9 cellular contexts compared by ENCODE assay signal in the genomic region with DNA sequence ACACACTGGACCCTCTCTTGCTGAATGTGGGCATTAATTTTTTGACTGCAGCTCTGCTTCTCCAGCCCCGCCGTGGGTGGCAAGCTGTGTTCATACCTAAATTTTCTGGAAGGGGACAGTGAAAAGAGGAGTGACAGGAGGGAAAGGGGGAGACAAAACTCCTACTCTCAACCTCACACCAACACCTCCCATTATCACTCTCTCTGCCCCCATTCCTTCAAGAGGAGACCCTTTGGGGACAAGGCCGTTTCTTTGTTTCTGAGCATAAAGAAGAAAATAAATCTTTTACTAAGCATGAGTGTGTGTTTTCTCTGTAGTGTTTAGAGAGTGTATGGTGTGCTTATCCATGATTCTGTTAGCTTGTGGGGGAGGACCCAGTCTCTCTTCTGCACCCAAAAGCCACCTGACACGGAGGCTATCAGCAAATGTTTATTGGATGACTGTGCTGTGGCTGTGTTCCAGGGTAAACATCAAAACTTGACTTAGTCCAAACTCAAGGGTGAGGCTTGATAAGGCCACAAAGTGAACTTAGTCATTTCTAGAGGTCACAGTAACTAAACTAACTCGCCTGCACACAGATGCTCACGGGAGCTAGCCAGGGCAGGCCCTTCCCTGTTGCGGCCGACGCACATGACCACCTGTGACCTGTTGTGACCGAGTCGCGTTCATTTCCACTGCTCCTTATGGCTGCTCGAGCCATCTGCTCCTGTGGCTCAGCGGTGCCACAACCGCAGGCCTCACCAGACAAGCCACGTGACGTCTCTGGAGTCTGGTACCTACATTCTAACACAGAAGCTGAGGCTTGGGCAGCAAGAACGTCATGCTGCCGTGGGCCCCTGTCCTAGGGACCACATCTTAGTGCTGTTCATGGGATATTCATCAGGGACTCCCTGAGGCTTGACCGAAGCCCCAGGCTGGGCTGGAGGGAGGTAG. TPM values are rescaled to one million over a fixed set of nuclear protein-coding genes. Genes with fewer than 3 reads are reported as not detected.
DNase-seq lines count a peak whose midpoint lies in the region; ATAC-seq and TF ChIP-seq lines count a peak whose summit lies in the region.
"Had no signal": no experiment of that assay in that cellular context is flagged by ENCODE, and none has a peak within 500 bp of the region (broad histone marks: within the 10 kb centered on the region; RNA-seq: fewer than 3 reads in every experiment).

No MANE protein-coding gene starts in this region.

- H3K4me3 Mint-ChIP-seq in endothelial cell (ENCODE audit: unreplicated experiment) (peak overlapping the region; percentile 8), GM23338 (no peak overlapping the region)

- no TSS peak for BruUV-seq in Panc1 (replicated peaks; lab: Mats Ljungman, UMichigan)

- CTCF ChIA-PET in Panc1 (lab: Charles Lee) = interaction anchor here (0.6 kb wide), 1 partner anchor 146 kb away, joined by 6 read pairs; no protein-coding TSS in a partner anchor

- H3K36me3 ChIP-seq in Panc1 (ENCODE audit: control insufficient read depth, insufficient read depth, low read length) (no peaks in the 10 kb centered on the region), osteoblast (ENCODE audit: insufficient read depth, low read length) (no peaks in the 10 kb centered on the region), GM23338 (ENCODE audit: insufficient read depth) (no peaks in the 10 kb centered on the region; the same call in 1 of the 2 replicates)
- H3K36me3 ChIP-seq: SJSA1 had no signal

- ATAC-seq in GM18867 (IDR thresholded peaks at IDR 0.05; ENCODE audit: unreplicated experiment) (peak; percentile 75), Panc1 (peak; percentile 75), GM23338 (no peak)

- H3K4me2 ChIP-seq in osteoblast (ENCODE audit: insufficient read depth, low read length) = no peak overlapping the region
- H3K4me2 ChIP-seq in GM23338 = no peak overlapping the region

- H3K36me3 Mint-ChIP-seq in endothelial cell (ENCODE audit: low read depth, unreplicated experiment) (peaks cover 18% of the 10 kb centered on the region), GM23338 (ENCODE audit: low read depth) (peaks cover 30% of the 10 kb centered on the region)

- no peak for DNase-seq in Panc1 (ENCODE audit: low read depth, low spot score)
- no peak for DNase-seq in endothelial cell (ENCODE audit: low spot score)
- DNase-seq in osteoblast (ENCODE audit: insufficient read length, low spot score, missing footprints) = peak; percentile 88
- no peak for DNase-seq in putamen (ENCODE audit: low spot score)
- DNase-seq in GM23338 (ENCODE audit: low spot score) = no peak
- DNase-seq in NCI-H446 (lab: John Stamatoyannopoulos, UW) = no peak
- no peak for DNase-seq in NCI-H2227 treated with DMSO at 0.1 percent for 48 hours (lab: John Stamatoyannopoulos, UW)

- in situ Hi-C loops in Panc1 (cut with HindIII; ENCODE audit: low pct_unique_long_range_greater_than_20kb, low sequenced_read_pairs) = no loop called here

- H4K20me1 ChIP-seq in osteoblast (ENCODE audit: insufficient read depth, low read length) (no peaks in the 10 kb centered on the region), GM23338 (replicated peaks; ENCODE audit: insufficient read depth) (no peaks in the 10 kb centered on the region; the same call in 1 of the 2 replicates)

- H3K4me1 Mint-ChIP-seq in endothelial cell (ENCODE audit: unreplicated experiment) (peaks cover 10% of the 10 kb centered on the region), GM23338 (no peaks in the 10 kb centered on the region; the same call in 2 of the 3 replicates)

- H3K79me2 ChIP-seq in osteoblast (ENCODE audit: insufficient read depth, low read length) (no peaks in the 10 kb centered on the region), GM23338 (replicated peaks; ENCODE audit: insufficient read depth) (no peaks in the 10 kb centered on the region)

- POLR2A ChIA-PET in Panc1 (lab: Charles Lee) = no interaction called here

- H3K9me3 ChIP-seq in Panc1 (ENCODE audit: control insufficient read depth, insufficient read depth, low read depth, low read length) (no peaks in the 10 kb centered on the region), osteoblast (ENCODE audit: low read depth, low read length) (no peaks in the 10 kb centered on the region)
- H3K9me3 ChIP-seq: SJSA1 had no signal

- TF ChIP-seq CTCF in Panc1 (IDR thresholded peaks at IDR 0.05) = no peak
- TF ChIP-seq CTCF in endothelial cell (IDR thresholded peaks at IDR 0.05; ENCODE audit: unreplicated experiment) = no peak
- no peak for TF ChIP-seq CTCF in osteoblast (IDR thresholded peaks at IDR 0.05; ENCODE audit: extremely low read depth, low read depth, low read length)
- no peak for TF ChIP-seq CTCF in GM23338 (conservative IDR thresholded peaks at IDR 0.05; ENCODE audit: low read depth in 2 of 2)

- no peaks in the 10 kb centered on the region for H3K9me2 ChIP-seq in GM23338 (ENCODE audit: insufficient read depth)

- intact Hi-C loops in Panc1 (cut with micrococcal nuclease; ENCODE audit: unreplicated experiment) = no loop called here

- H3F3A ChIP-seq in GM23338 (replicated peaks; ENCODE audit: low read depth) = no peaks in the 10 kb centered on the region

- H3K27ac Mint-ChIP-seq in endothelial cell (ENCODE audit: unreplicated experiment) (no peak overlapping the region), GM23338 (no peak overlapping the region)

- no peak overlapping the region for H3K4me3 ChIP-seq in Panc1 (ENCODE audit: low read depth in 2 of 2, low read length in 2 of 2)
- no peak overlapping the region for H3K4me3 ChIP-seq in osteoblast (ENCODE audit: insufficient read depth, low read length)
- no peak overlapping the region for H3K4me3 ChIP-seq in GM23338
- H3K4me3 ChIP-seq: SJSA1 had no signal

- H3K9me3 Mint-ChIP-seq in endothelial cell (ENCODE audit: unreplicated experiment) (no peaks in the 10 kb centered on the region), GM23338 (no peaks in the 10 kb centered on the region)

- H2AFZ ChIP-seq in osteoblast (ENCODE audit: low read length) (no peak overlapping the region), GM23338 (no peak overlapping the region)

- H3K4me1 ChIP-seq in Panc1 (ENCODE audit: control insufficient read depth, insufficient read depth, low read length) = peaks cover 14% of the 10 kb centered on the region
- H3K4me1 ChIP-seq in osteoblast (ENCODE audit: insufficient read depth, low read length) = peaks cover 7% of the 10 kb centered on the region
- H3K4me1 ChIP-seq in GM23338 (ENCODE audit: insufficient read depth) = no peaks in the 10 kb centered on the region

- H3K27ac ChIP-seq in Panc1 (ENCODE audit: low read length) = no peak overlapping the region
- no peak overlapping the region for H3K27ac ChIP-seq in osteoblast (ENCODE audit: low read depth, low read length)
- no peak overlapping the region for H3K27ac ChIP-seq in GM23338 (ENCODE audit: low read depth)
- H3K27ac ChIP-seq: SJSA1 had no signal

- H3K27me3 ChIP-seq in Panc1 (ENCODE audit: control insufficient read depth, insufficient read depth, low read length) = no peaks in the 10 kb centered on the region
- H3K27me3 ChIP-seq in osteoblast (ENCODE audit: insufficient read depth, low read length) = no peaks in the 10 kb centered on the region
- H3K27me3 ChIP-seq in GM23338 (ENCODE audit: insufficient read depth) = no peaks in the 10 kb centered on the region
- H3K27me3 ChIP-seq: SJSA1 had no signal

- H3K27me3 Mint-ChIP-seq in endothelial cell (ENCODE audit: unreplicated experiment) = peaks cover 4% of the 10 kb centered on the region
- peaks cover 19% of the 10 kb centered on the region for H3K27me3 Mint-ChIP-seq in GM23338 (ENCODE audit: insufficient read depth, low read depth, poor library complexity)

RNA-seq across cellular contexts. Expression of a gene that starts 9.8 kb away (rescaled TPM):
- total RNA-seq in Panc1 (2021; ENCODE audit: unreplicated experiment) = 12.5 TPM
- 20.5 TPM for polyA plus RNA-seq in Panc1 (2012; ENCODE audit: insufficient read length)
- 10.5 TPM for total RNA-seq in endothelial cell (ENCODE audit: unreplicated experiment)
- 11.2 and 13.0 TPM in 2 replicates for total RNA-seq in osteoblast
- total RNA-seq in GM23338 (2014; rRNA removed; shearing (Covaris generic)) = 15.5 and 16.7 TPM in 2 replicates
- polyA plus RNA-seq in GM23338 (2016; fragmentation: Nextera tagmentation; extraction: Ambion mirVana) = 32.8 and 33.3 TPM in 2 replicates

RNA-seq across cellular contexts. Expression of a gene that starts 11.0 kb away (rescaled TPM):
- total RNA-seq in Panc1 (2021; ENCODE audit: unreplicated experiment) = 39.2 TPM
- polyA plus RNA-seq in Panc1 (2012; ENCODE audit: insufficient read length) = 51.6 TPM
- 51.1 TPM for total RNA-seq in endothelial cell (ENCODE audit: unreplicated experiment)
- total RNA-seq in osteoblast = 6.2 and 8.7 TPM in 2 replicates
- total RNA-seq in GM23338 (2014; rRNA removed; shearing (Covaris generic)) = 23.0 and 45.0 TPM in 2 replicates
- 37.3 and 39.5 TPM in 2 replicates for polyA plus RNA-seq in GM23338 (2016; fragmentation: Nextera tagmentation; extraction: Ambion mirVana)

RNA-seq across cellular contexts. Expression of a gene that starts 17.5 kb away (rescaled TPM):
- 84.1 TPM for total RNA-seq in Panc1 (2021; ENCODE audit: unreplicated experiment)
- 41.7 TPM for polyA plus RNA-seq in Panc1 (2012; ENCODE audit: insufficient read length)
- total RNA-seq in endothelial cell (ENCODE audit: unreplicated experiment) = 118 TPM
- total RNA-seq in osteoblast = 18.6 and 19.9 TPM in 2 replicates
- 91.0 and 123 TPM in 2 replicates for total RNA-seq in GM23338 (2014; rRNA removed; shearing (Covaris generic))
- polyA plus RNA-seq in GM23338 (2016; fragmentation: Nextera tagmentation; extraction: Ambion mirVana) = 39.4 and 41.1 TPM in 2 replicates

RNA-seq across cellular contexts. Expression of a gene that starts 18.2 kb away (rescaled TPM):
- 0.28 TPM for total RNA-seq in Panc1 (2021; ENCODE audit: unreplicated experiment)
- polyA plus RNA-seq in Panc1 (2012; ENCODE audit: insufficient read length) = 0.22 TPM
- total RNA-seq in endothelial cell (ENCODE audit: unreplicated experiment) = not detected
- 0.59 and 1.4 TPM in 2 replicates for total RNA-seq in osteoblast
- total RNA-seq in GM23338 (2014; rRNA removed; shearing (Covaris generic)) = 1.4 TPM in 1 of 2 replicates, not detected in the other
- polyA plus RNA-seq in GM23338 (2016; fragmentation: Nextera tagmentation; extraction: Ambion mirVana) = 0.21 and 0.32 TPM in 2 replicates
- total RNA-seq: SJSA1 had no signal

RNA-seq across cellular contexts. Expression of a gene that starts 18.3 kb away (rescaled TPM):
- total RNA-seq in Panc1 (2021; ENCODE audit: unreplicated experiment) (5.3 TPM), endothelial cell (ENCODE audit: unreplicated experiment) (0.13 TPM), osteoblast (5.9 and 11.2 TPM in 2 replicates)
- 4.2 TPM for polyA plus RNA-seq in Panc1 (2012; ENCODE audit: insufficient read length)
- total RNA-seq in GM23338 (2014; rRNA removed; shearing (Covaris generic)) = 4.1 and 6.8 TPM in 2 replicates
- 3.7 and 4.0 TPM in 2 replicates for polyA plus RNA-seq in GM23338 (2016; fragmentation: Nextera tagmentation; extraction: Ambion mirVana)
- total RNA-seq: SJSA1 had no signal
